ENCODE assay signal across 1 cellular context in genomic region chr11:60498853-60499252, GRCh38.
TF ChIP-seq lines count a peak whose summit lies in the region.

No MANE protein-coding gene starts in this region.

TF ChIP-seq in H1, 55 proteins besides CTCF, POLR2A, EP300 and RAD21 (continued from another document):
- no peak for TF ChIP-seq E2F6 (IDR thresholded peaks at IDR 0.05)
